Comparison of ENCODE assay signal across 9 cellular contexts in the genomic region with DNA sequence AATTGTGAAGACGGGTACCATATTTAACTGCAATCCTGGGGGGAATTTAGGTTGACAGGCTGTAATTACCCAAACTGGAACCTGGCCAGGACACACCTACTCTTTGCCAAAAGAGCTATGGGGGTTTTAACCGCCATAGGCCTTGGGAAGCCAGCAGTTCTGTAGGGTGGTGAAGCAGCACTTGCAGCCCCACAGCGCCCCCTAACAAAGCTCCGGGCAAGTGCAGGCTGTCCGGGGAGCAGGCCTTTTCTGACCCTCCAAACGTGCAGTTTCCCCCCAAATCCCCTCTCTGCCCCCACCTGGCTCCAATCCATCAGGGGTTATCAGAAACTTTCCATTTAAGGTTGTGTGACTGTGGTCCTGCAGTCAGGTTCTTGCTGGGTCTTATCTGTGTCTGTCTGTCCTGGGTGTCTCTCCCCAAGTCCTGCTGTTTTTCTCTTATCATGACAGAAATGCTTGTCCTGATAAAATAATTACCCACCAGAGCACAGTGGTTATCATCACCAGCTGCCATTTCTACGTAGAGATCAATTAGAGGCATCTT.
DNase-seq lines count a peak whose midpoint lies in the region; ATAC-seq and TF ChIP-seq lines count a peak whose summit lies in the region.
"Had no signal": no experiment of that assay in that cellular context is flagged by ENCODE, and none has a peak within 500 bp of the region (broad histone marks: within the 10 kb centered on the region; RNA-seq: fewer than 3 reads in every experiment).

No MANE protein-coding gene starts in this region.

- H3K23ac ChIP-seq in mesenchymal stem cell (ENCODE audit: low read length in 2 of 2): no peak overlapping the region

- in situ Hi-C loops in brain microvascular endothelial cell (cut with HindIII; ENCODE audit: low pct_ligation_motif_present, low sequenced_read_pairs): no loop called here

- H3K14ac ChIP-seq in mesenchymal stem cell (ENCODE audit: low read length in 2 of 2): no peak overlapping the region

- H2AK5ac ChIP-seq in mesenchymal stem cell (ENCODE audit: low read length, severe bottlenecking): no peak overlapping the region

- intact Hi-C loops in PC-3 (cut with micrococcal nuclease): loop anchor here (10.0 kb wide), 1 partner anchor 387 kb away; no protein-coding TSS in a partner anchor

- ATAC-seq in PC-3 (no peak), HG02610 (IDR thresholded peaks at IDR 0.05; ENCODE audit: unreplicated experiment) (no peak), HG03175 (IDR thresholded peaks at IDR 0.05; ENCODE audit: unreplicated experiment) (no peak)

- DNase-seq in HUDEP-2 (lab: John Stamatoyannopoulos, UW; ENCODE audit: unreplicated experiment in 76 of 76) (peak in 75 of 76 experiments; percentile 16 to 91 (median 75)), PC-3 (peak; percentile 33), brain microvascular endothelial cell (no peak), mesenchymal stem cell (peak; percentile 12), cerebellar nuclear complex (lab: John Stamatoyannopoulos, UW) (no peak)

- H3K27me3 ChIP-seq in PC-3 (ENCODE audit: low read length): no peaks in the 10 kb centered on the region
- no peaks in the 10 kb centered on the region for H3K27me3 ChIP-seq in brain microvascular endothelial cell (replicated peaks)
- H3K27me3 ChIP-seq in mesenchymal stem cell (ENCODE audit: control insufficient read depth in 1 of 2, insufficient read depth in 1 of 2, low read length in 2 of 2): peaks cover 0 to 33% of the 10 kb centered on the region in 2 experiments

- no peaks in the 10 kb centered on the region for H4K20me1 ChIP-seq in PC-3 (ENCODE audit: low read length)

- POLR2A ChIA-PET in PC-3 (lab: Charles Lee; ENCODE audit: unreplicated experiment): no interaction called here

- no peaks in the 10 kb centered on the region for H3F3A ChIP-seq in PC-3 (ENCODE audit: low read length, unreplicated experiment)

- no peak overlapping the region for H3K9ac ChIP-seq in PC-3 (ENCODE audit: low read length)
- no peak overlapping the region for H3K9ac ChIP-seq in mesenchymal stem cell (ENCODE audit: low read length)

- TF ChIP-seq CTCF in C4-2B (conservative IDR thresholded peaks at IDR 0.05): peak; percentile 69
- TF ChIP-seq CTCF in PC-3 (conservative IDR thresholded peaks at IDR 0.05; ENCODE audit: low read depth, low read length): peak; percentile 64
- peak; percentile 73 for TF ChIP-seq CTCF in brain microvascular endothelial cell (IDR thresholded peaks at IDR 0.05; ENCODE audit: low read depth, low read length, missing control alignments)

- 35% methylated on average over 3 of the region's 7 CpGs for WGBS in mesenchymal stem cell

- H3K4me2 ChIP-seq in PC-3 (ENCODE audit: low read length) (no peak overlapping the region), mesenchymal stem cell (ENCODE audit: low read length, poor library complexity, severe bottlenecking) (no peak overlapping the region)

- no peaks in the 10 kb centered on the region for H3K79me1 ChIP-seq in mesenchymal stem cell (replicated peaks; ENCODE audit: low read length, poor library complexity, severe bottlenecking)

- no TSS peak for BruUV-seq in PC-3 (replicated peaks; lab: Mats Ljungman, UMichigan)

- no peak overlapping the region for H3K27ac ChIP-seq in C4-2B
- H3K27ac ChIP-seq in PC-3 (ENCODE audit: low read length): no peak overlapping the region
- H3K27ac ChIP-seq in brain microvascular endothelial cell: no peak overlapping the region
- H3K27ac ChIP-seq in mesenchymal stem cell (ENCODE audit: low read length, poor library complexity, severe bottlenecking): no peak overlapping the region
- H3K27ac ChIP-seq: skin epidermis had no signal

- H3K18ac ChIP-seq in mesenchymal stem cell (ENCODE audit: low read depth in 1 of 2, low read length in 2 of 2): no peak overlapping the region

- no peaks in the 10 kb centered on the region for H3K79me2 ChIP-seq in PC-3 (ENCODE audit: low read length)

- H2BK5ac ChIP-seq in mesenchymal stem cell (ENCODE audit: low read depth, low read length, poor library complexity, severe bottlenecking): no peak overlapping the region

- no peaks in the 10 kb centered on the region for H3K9me3 ChIP-seq in PC-3 (ENCODE audit: low read length)
- no peaks in the 10 kb centered on the region for H3K9me3 ChIP-seq in mesenchymal stem cell (ENCODE audit: control insufficient read depth, low read length)

- H3K4me3 ChIP-seq in PC-3 (ENCODE audit: low read length) (no peak overlapping the region), brain microvascular endothelial cell (ENCODE audit: low read depth, low read length) (no peak overlapping the region), mesenchymal stem cell (ENCODE audit: insufficient read depth in 1 of 2, low read depth in 1 of 2, low read length in 2 of 2) (no peak overlapping the region)
- H3K4me3 ChIP-seq: skin epidermis had no signal

- H2BK12ac ChIP-seq in mesenchymal stem cell (ENCODE audit: low read length in 2 of 2): no peak overlapping the region

- H2AFZ ChIP-seq in PC-3 (ENCODE audit: low read length) (no peak overlapping the region), mesenchymal stem cell (ENCODE audit: low read depth, low read length) (no peak overlapping the region)

- no peak overlapping the region for H2BK120ac ChIP-seq in mesenchymal stem cell (ENCODE audit: low read depth, low read length)

- no peaks in the 10 kb centered on the region for H3K9me2 ChIP-seq in PC-3 (replicated peaks; ENCODE audit: low read length)

- H2BK15ac ChIP-seq in mesenchymal stem cell (ENCODE audit: low read depth, poor library complexity, severe bottlenecking): peak overlapping the region; percentile 52

- no peak overlapping the region for H4K8ac ChIP-seq in mesenchymal stem cell (ENCODE audit: low read length)

- H3K4ac ChIP-seq in mesenchymal stem cell (ENCODE audit: low read depth in 1 of 2, low read length in 2 of 2): no peak overlapping the region

- H3K36me3 ChIP-seq in PC-3 (ENCODE audit: low read depth, low read length) (no peaks in the 10 kb centered on the region), brain microvascular endothelial cell (replicated peaks) (no peaks in the 10 kb centered on the region), mesenchymal stem cell (ENCODE audit: control insufficient read depth in 1 of 2, insufficient read depth in 2 of 2, low read depth in 1 of 2, low read length in 2 of 2) (no peaks in the 10 kb centered on the region)

- no peak overlapping the region for H4K91ac ChIP-seq in mesenchymal stem cell (ENCODE audit: low read length)

- CTCF ChIA-PET in PC-3 (lab: Charles Lee): no interaction called here

- peaks cover 18% of the 10 kb centered on the region for H3K4me1 ChIP-seq in PC-3 (ENCODE audit: insufficient read depth, low read length)
- H3K4me1 ChIP-seq in mesenchymal stem cell (ENCODE audit: control insufficient read depth, insufficient read depth, low read depth, low read length): no peaks in the 10 kb centered on the region

Comparison
In these comparisons a context has a peak if more than half of its experiments do, and no peak if none do; other contexts are left out.
1. DNase-seq: peak in HUDEP-2 (75 of 76), PC-3 (single experiment) and mesenchymal stem cell (single experiment); none in brain microvascular endothelial cell (single experiment) and cerebellar nuclear complex (0 of 2).
2. Peak in every context shown above with its lines, with median percentiles within 50 percentile points of each other: CTCF ChIP-seq.